In the genomic region with DNA sequence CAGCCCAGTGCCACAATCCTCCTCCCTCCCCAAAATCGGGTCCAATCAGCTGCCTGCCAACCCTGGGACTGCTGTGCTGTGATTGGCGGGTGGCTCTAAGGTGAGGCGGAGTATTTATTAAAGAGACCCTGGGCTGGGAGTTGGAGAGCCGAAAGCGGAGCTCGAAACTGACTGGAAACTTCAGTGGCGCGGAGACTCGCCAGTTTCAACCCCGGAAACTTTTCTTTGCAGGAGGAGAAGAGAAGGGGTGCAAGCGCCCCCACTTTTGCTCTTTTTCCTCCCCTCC, we compare ENCODE assay signal across 2 cellular contexts.
TF ChIP-seq lines count a peak whose summit lies in the region.

Gene SOX9 (plus strand): TSS at position 143 of the 286 bp plus-strand sequence. CDS start 372 bp downstream, outside the sequence.

TF ChIP-seq in GM23338, 12 proteins besides CTCF, POLR2A, EP300 and RAD21:
- TF ChIP-seq REST (IDR thresholded peaks at IDR 0.05; ENCODE audit: unreplicated experiment) (no peak), POLR2AphosphoS5 (IDR thresholded peaks at IDR 0.05; ENCODE audit: low read depth) (peak; percentile 75)

TF ChIP-seq in SK-N-SH, 30 proteins besides CTCF, POLR2A, EP300 and RAD21 (continued from another document):
- TF ChIP-seq REST (IDR thresholded peaks at IDR 0.05; ENCODE audit: low read depth, low read length) (no peak), FOSL2 (IDR thresholded peaks at IDR 0.05; ENCODE audit: borderline replicate concordance, low read depth) (no peak), MXI1 (IDR thresholded peaks at IDR 0.05; ENCODE audit: low read depth, low read length) (peak; percentile 58; the same call in 1 of the 2 replicates), EZH2phosphoT487 (IDR thresholded peaks at IDR 0.05; ENCODE audit: borderline replicate concordance, low read depth) (no peak), POLR2AphosphoS5 (IDR thresholded peaks at IDR 0.05; ENCODE audit: low read depth, low read length) (peak; percentile 99), TCF12 (IDR thresholded peaks at IDR 0.05) (no peak), RXRA (IDR thresholded peaks at IDR 0.05; ENCODE audit: borderline replicate concordance, low read depth) (no peak), USF2 (IDR thresholded peaks at IDR 0.05; ENCODE audit: borderline replicate concordance, low read depth, low read length) (no peak), CHD2 (IDR thresholded peaks at IDR 0.05; ENCODE audit: low read length, partially characterized antibody) (no peak), ZBTB33 (IDR thresholded peaks at IDR 0.05; ENCODE audit: borderline replicate concordance, low read depth) (no peak), NRF1 (IDR thresholded peaks at IDR 0.05; ENCODE audit: low read depth, low read length) (no peak), RFX5 (IDR thresholded peaks at IDR 0.05; ENCODE audit: low read length) (peak; percentile 87), NFIC (IDR thresholded peaks at IDR 0.05; ENCODE audit: borderline replicate concordance) (peak; percentile 16; the same call in 1 of the 2 replicates), TAF1 (IDR thresholded peaks at IDR 0.05; ENCODE audit: borderline replicate concordance, low read depth, low read length) (peak; percentile 95), FOXJ3 (CRISPR knock-in tag; IDR thresholded peaks at IDR 0.05) (no peak), YY1 (IDR thresholded peaks at IDR 0.05; ENCODE audit: low read depth) (peak; percentile 2; the same call in 1 of the 2 replicates), SIN3A (IDR thresholded peaks at IDR 0.05; ENCODE audit: borderline replicate concordance, low read depth, low read length) (peak; percentile 37; the same call in 1 of the 2 replicates), MEF2A (IDR thresholded peaks at IDR 0.05; ENCODE audit: borderline replicate concordance, low read depth) (no peak), JUND (IDR thresholded peaks at IDR 0.05) (no peak), RCOR1 (IDR thresholded peaks at IDR 0.05; ENCODE audit: low read length) (no peak)
- TF ChIP-seq, protein P1, sequence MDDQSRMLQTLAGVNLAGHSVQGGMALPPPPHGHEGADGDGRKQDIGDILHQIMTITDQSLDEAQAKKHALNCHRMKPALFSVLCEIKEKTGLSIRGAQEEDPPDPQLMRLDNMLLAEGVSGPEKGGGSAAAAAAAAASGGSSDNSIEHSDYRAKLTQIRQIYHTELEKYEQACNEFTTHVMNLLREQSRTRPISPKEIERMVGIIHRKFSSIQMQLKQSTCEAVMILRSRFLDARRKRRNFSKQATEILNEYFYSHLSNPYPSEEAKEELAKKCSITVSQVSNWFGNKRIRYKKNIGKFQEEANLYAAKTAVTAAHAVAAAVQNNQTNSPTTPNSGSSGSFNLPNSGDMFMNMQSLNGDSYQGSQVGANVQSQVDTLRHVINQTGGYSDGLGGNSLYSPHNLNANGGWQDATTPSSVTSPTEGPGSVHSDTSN (IDR thresholded peaks at IDR 0.05), result peak; percentile 74
- TF ChIP-seq, protein P2, sequence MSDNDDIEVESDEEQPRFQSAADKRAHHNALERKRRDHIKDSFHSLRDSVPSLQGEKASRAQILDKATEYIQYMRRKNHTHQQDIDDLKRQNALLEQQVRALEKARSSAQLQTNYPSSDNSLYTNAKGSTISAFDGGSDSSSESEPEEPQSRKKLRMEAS (IDR thresholded peaks at IDR 0.05; ENCODE audit: low read depth), result no peak; the same call in 1 of the 2 replicates
- TF ChIP-seq, protein P3, sequence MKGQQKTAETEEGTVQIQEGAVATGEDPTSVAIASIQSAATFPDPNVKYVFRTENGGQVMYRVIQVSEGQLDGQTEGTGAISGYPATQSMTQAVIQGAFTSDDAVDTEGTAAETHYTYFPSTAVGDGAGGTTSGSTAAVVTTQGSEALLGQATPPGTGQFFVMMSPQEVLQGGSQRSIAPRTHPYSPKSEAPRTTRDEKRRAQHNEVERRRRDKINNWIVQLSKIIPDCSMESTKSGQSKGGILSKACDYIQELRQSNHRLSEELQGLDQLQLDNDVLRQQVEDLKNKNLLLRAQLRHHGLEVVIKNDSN (IDR thresholded peaks at IDR 0.05; ENCODE audit: borderline replicate concordance, low read depth), result no peak
